ENCODE assay signal across 8 cellular contexts in genomic region chr1:121573881-121574504, GRCh38.
DNase-seq lines count a peak whose midpoint lies in the region; ATAC-seq, FAIRE-seq and TF ChIP-seq lines count a peak whose summit lies in the region.
"Not testable (repeated sequence)": the region's sequence is repeated elsewhere in the genome, so short reads cannot be mapped to it uniquely, and the experiment has no call there.

No MANE protein-coding gene starts in this region.

- not testable (repeated sequence) for TF ChIP-seq RAD21 in K562 (CRISPR knock-in tag; conservative IDR thresholded peaks at IDR 0.05 in 1 of 2, IDR thresholded peaks at IDR 0.05 in 1 of 2)

- TF ChIP-seq CTCF in K562 (IDR thresholded peaks at IDR 0.05 in 2 of 3, conservative IDR thresholded peaks at IDR 0.05 in 1 of 3; ENCODE audit: insufficient read depth in 2 of 3, low read depth in 1 of 3, low read length in 3 of 3); retinal pigment epithelial cell (conservative IDR thresholded peaks at IDR 0.05; ENCODE audit: low read depth, low read length): not testable (repeated sequence)

- H3K79me2 ChIP-seq in ACC112 (ENCODE audit: control insufficient read depth, insufficient read depth, low read length, unreplicated experiment); K562 (ENCODE audit: control insufficient read depth, insufficient read depth, low read length): not testable (repeated sequence)

- H3K9ac ChIP-seq in K562 (ENCODE audit: insufficient read depth in 1 of 2, low read depth in 2 of 2, low read length in 2 of 2), result not testable (repeated sequence)

- not testable (repeated sequence) for H3K27me3 ChIP-seq in ACC112 (ENCODE audit: insufficient read depth, low read length); K562 (ENCODE audit: control insufficient read depth in 2 of 2, insufficient read depth in 2 of 2, low read length in 2 of 2)

- not testable (repeated sequence) for H3K4me2 ChIP-seq in K562 (ENCODE audit: insufficient read depth, low read length)

- DNase-seq in ELR (ENCODE audit: low read depth) (peak; percentile 89), HT1080 (ENCODE audit: low read depth) (peak; percentile 47), RPMI7951 (ENCODE audit: low read depth) (peak; percentile 22), epithelial cell of prostate (ENCODE audit: low read depth, low spot score) (peak; percentile 61), hepatic stellate cell (ENCODE audit: low spot score) (peak; percentile 4), retinal pigment epithelial cell (ENCODE audit: low read depth) (peak; percentile 55)
- not testable (repeated sequence) for DNase-seq in K562 (ENCODE audit: extremely low read depth in 1 of 4, low spot score in 3 of 4)

- not testable (repeated sequence) for H4K20me1 ChIP-seq in K562 (replicated peaks; ENCODE audit: control insufficient read depth, insufficient read depth, low read length)

- not testable (repeated sequence) for H3K36me3 ChIP-seq in ACC112 (ENCODE audit: insufficient read depth, low read length); K562 (ENCODE audit: control insufficient read depth, insufficient read depth, low read length)

- not testable (repeated sequence) for TF ChIP-seq POLR2A in K562 (conservative IDR thresholded peaks at IDR 0.05)

- CTCF ChIA-PET in K562 (lab: Yijun Ruan, JAX; ENCODE audit: low intra/inter-chr PET ratio), result not testable (repeated sequence)

- 9% methylated on average over 9 of the region's 11 CpGs for WGBS in K562 (ENCODE audit: insufficient coverage, low coverage, missing lambda C conversion rate)

- intact Hi-C loops in K562 (cut with micrococcal nuclease), result not testable (repeated sequence)

- FAIRE-seq in K562 (lab: Jason Lieb, UNC), result not testable (repeated sequence)

- H3K4me3 ChIP-seq in ACC112 (ENCODE audit: low read depth, low read length); K562; retinal pigment epithelial cell (ENCODE audit: low read length): not testable (repeated sequence)

- in situ Hi-C loops in K562 (cut with MboI), result not testable (repeated sequence)

- H3K27ac ChIP-seq in ACC112 (ENCODE audit: low read depth, low read length), result peak overlapping the region; percentile 45
- not testable (repeated sequence) for H3K27ac ChIP-seq in K562 (ENCODE audit: extremely low read depth, low read depth, low read length)
- peak overlapping the region; percentile 50 for H3K27ac ChIP-seq in epithelial cell of prostate

- not testable (repeated sequence) for ATAC-seq in K562

- not testable (repeated sequence) for H2AFZ ChIP-seq in ACC112 (ENCODE audit: low read length, unreplicated experiment)
- peak overlapping the region; percentile 51; the same call in 1 of the 2 replicates for H2AFZ ChIP-seq in K562 (ENCODE audit: low read depth, low read length)

- BruUV-seq in K562 (replicated peaks; lab: Mats Ljungman, UMichigan), result not testable (repeated sequence)

- H3K9me3 ChIP-seq in K562 (replicated peaks; ENCODE audit: control insufficient read depth, insufficient read depth, low read depth, low read length), result not testable (repeated sequence)

- not testable (repeated sequence) for TF ChIP-seq EP300 in K562 (IDR thresholded peaks at IDR 0.05; ENCODE audit: low read length)

- H3K4me1 ChIP-seq in ACC112 (ENCODE audit: control insufficient read depth, insufficient read depth, low read length, unreplicated experiment); K562 (replicated peaks in 1 of 2; ENCODE audit: control insufficient read depth in 2 of 2, insufficient read depth in 2 of 2, low read length in 2 of 2): not testable (repeated sequence)

- not testable (repeated sequence) for H3K9me1 ChIP-seq in K562 (ENCODE audit: control insufficient read depth, insufficient read depth, low read length)

- POLR2A ChIA-PET in K562 (lab: Yijun Ruan, JAX), result not testable (repeated sequence)

TF ChIP-seq in K562, 482 proteins besides CTCF, POLR2A, EP300 and RAD21:
- TF ChIP-seq TFE3 (CRISPR knock-in tag; IDR thresholded peaks at IDR 0.05), result peak; percentile 54; the same call in 1 of the 2 replicates
